12 cellular contexts compared by ENCODE assay signal in the genomic region with DNA sequence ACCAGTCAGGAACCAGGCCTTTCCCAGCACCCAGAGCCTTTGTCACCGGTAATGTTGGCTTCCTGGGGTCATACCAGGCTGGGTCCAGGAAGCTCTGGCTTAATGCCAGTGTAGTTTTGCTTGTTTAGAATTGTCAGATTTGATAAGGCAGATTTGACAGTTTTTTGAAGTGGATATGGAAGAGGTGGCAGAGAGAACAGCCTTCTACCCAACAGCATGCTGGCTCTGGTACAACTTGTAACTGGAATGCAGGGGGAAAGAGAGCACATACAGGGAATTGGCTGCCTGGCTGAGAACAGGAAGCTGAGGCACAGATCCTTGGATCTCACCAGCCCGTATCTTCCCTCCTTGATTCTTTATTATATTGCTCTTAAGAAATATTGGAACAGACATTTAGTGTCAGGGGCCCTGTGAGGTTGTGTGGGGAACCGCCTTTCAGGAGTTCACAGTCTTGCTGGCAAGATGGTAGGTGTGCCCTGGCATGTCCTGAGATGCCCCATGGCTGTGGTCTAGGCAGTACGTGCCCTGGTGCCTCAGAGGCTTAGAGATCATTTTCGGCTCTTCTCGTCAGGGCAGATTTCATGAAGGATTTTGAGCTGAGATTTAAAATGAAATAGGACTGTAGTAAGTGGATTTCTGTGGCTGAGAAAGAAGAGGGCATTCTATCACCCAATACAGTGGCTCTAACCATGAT.
DNase-seq lines count a peak whose midpoint lies in the region; ATAC-seq and TF ChIP-seq lines count a peak whose summit lies in the region.
"Had no signal": no experiment of that assay in that cellular context is flagged by ENCODE, and none has a peak within 500 bp of the region (broad histone marks: within the 10 kb centered on the region; RNA-seq: fewer than 3 reads in every experiment).

No MANE protein-coding gene starts in this region.

- TF ChIP-seq CTCF in GM23338 (conservative IDR thresholded peaks at IDR 0.05; ENCODE audit: low read depth in 2 of 2) = no peak
- TF ChIP-seq CTCF in ascending aorta (IDR thresholded peaks at IDR 0.05) = no peak
- no peak for TF ChIP-seq CTCF in heart right ventricle (IDR thresholded peaks at IDR 0.05)

- H3K27ac ChIP-seq in GM23338 (ENCODE audit: low read depth) (no peak overlapping the region), ascending aorta (peak overlapping the region; percentile 45 to 46), heart right ventricle (peak overlapping the region in 9 of 10 donors; percentile 19 to 78 (median 66)), skeletal muscle tissue (ENCODE audit: low read depth, low read length) (peak overlapping the region; percentile 83)
- H3K27ac ChIP-seq: SJSA1 had no signal

- 34 to 49% methylated on average over 6 of the region's 6 CpGs for WGBS in heart right ventricle, 2 donors

- H3K4me1 Mint-ChIP-seq in GM23338 = peaks cover 66% of the 10 kb centered on the region
- H3K4me1 Mint-ChIP-seq: activated CD4-positive, alpha-beta T cell treated with anti-CD3 and anti-CD28 coated beads, Interleukin-2, amount 10 ng/mL, durations not matched to agents 7 days and 5 days; activated naive CD4-positive, alpha-beta T cell treated with anti-CD3 and anti-CD28 coated beads, Interleukin-2, amount 50 U/mL, for 24 hours had no signal

- H4K20me1 ChIP-seq in GM23338 (replicated peaks; ENCODE audit: insufficient read depth) = no peaks in the 10 kb centered on the region

- H3K36me3 ChIP-seq in GM23338 (ENCODE audit: insufficient read depth) (no peaks in the 10 kb centered on the region), ascending aorta (no peaks in the 10 kb centered on the region), heart right ventricle (no peaks in the 10 kb centered on the region), skeletal muscle tissue (ENCODE audit: control insufficient read depth in 3 of 3, insufficient read depth in 3 of 3, low read length in 3 of 3) (no peaks in the 10 kb centered on the region)
- H3K36me3 ChIP-seq: SJSA1 had no signal

- 0 out of 3 replicates have a peak, but pooled peaks cover 5% of the 10 kb centered on the region for H3K36me3 Mint-ChIP-seq in GM23338 (ENCODE audit: low read depth)
- H3K36me3 Mint-ChIP-seq: activated naive CD4-positive, alpha-beta T cell treated with anti-CD3 and anti-CD28 coated beads, Interleukin-2, amount 50 U/mL, for 24 hours had no signal

- H3K4me3 Mint-ChIP-seq in GM23338 = no peak overlapping the region
- H3K4me3 Mint-ChIP-seq: activated CD4-positive, alpha-beta T cell treated with anti-CD3 and anti-CD28 coated beads, Interleukin-2, amount 10 ng/mL, durations not matched to agents 7 days and 5 days; activated naive CD4-positive, alpha-beta T cell treated with anti-CD3 and anti-CD28 coated beads, Interleukin-2, amount 50 U/mL, for 24 hours had no signal

- no peaks in the 10 kb centered on the region; the same call in 1 of the 2 replicates for H3K9me2 ChIP-seq in GM23338 (ENCODE audit: insufficient read depth)

- DNase-seq in GM23338 (ENCODE audit: low spot score) (no peak), ascending aorta (ENCODE audit: low spot score in 2 of 2) (no peak), heart right ventricle (no peak), OCI-M2 (lab: John Stamatoyannopoulos, UW; ENCODE audit: unreplicated experiment) (no peak)
- DNase-seq in stimulated activated naive CD4-positive, alpha-beta T cell (lab: John Stamatoyannopoulos, UW) = no peak
- DNase-seq: activated CD4-positive, alpha-beta T cell treated with anti-CD3 and anti-CD28 coated beads, Interleukin-2, amount 10 ng/mL, durations not matched to agents 7 days and 5 days; occipital lobe had no signal

- intact Hi-C loops in ascending aorta (cut with DNase I) (loop anchor here (2.0 to 5.0 kb wide), 6 partner anchors 34 to 344 kb away; a partner anchor contains a TSS), heart right ventricle (cut with DNase I) (loop anchor here in 9 of 10 donors (5.0 to 10.0 kb wide), 20 partner anchors 36 to 861 kb away; a partner anchor contains a TSS)

- no peak overlapping the region for H2AFZ ChIP-seq in GM23338

- H3K27me3 Mint-ChIP-seq in GM23338 (ENCODE audit: insufficient read depth, low read depth, poor library complexity) = peaks cover 10% of the 10 kb centered on the region

- H3K9me3 ChIP-seq in ascending aorta (no peaks in the 10 kb centered on the region), heart right ventricle (no peaks in the 10 kb centered on the region), skeletal muscle tissue (ENCODE audit: control insufficient read depth in 3 of 3, low read length in 3 of 3) (no peaks in the 10 kb centered on the region)
- H3K9me3 ChIP-seq: SJSA1 had no signal

- no peak overlapping the region for H3K4me3 ChIP-seq in GM23338
- no peak overlapping the region for H3K4me3 ChIP-seq in ascending aorta
- H3K4me3 ChIP-seq in heart right ventricle = no peak overlapping the region
- H3K4me3 ChIP-seq in skeletal muscle tissue (ENCODE audit: low read length in 3 of 3) = peak overlapping the region in 2 of 3 donors; percentile 20 to 29
- H3K4me3 ChIP-seq: SJSA1 had no signal

- peaks cover 79% of the 10 kb centered on the region for H3K79me2 ChIP-seq in GM23338 (replicated peaks; ENCODE audit: insufficient read depth)

- H3K27ac Mint-ChIP-seq in GM23338 = peak overlapping the region; percentile 34
- H3K27ac Mint-ChIP-seq: activated CD4-positive, alpha-beta T cell treated with anti-CD3 and anti-CD28 coated beads, Interleukin-2, amount 10 ng/mL, durations not matched to agents 7 days and 5 days; activated naive CD4-positive, alpha-beta T cell treated with anti-CD3 and anti-CD28 coated beads, Interleukin-2, amount 50 U/mL, for 24 hours had no signal

- H3F3A ChIP-seq in GM23338 (replicated peaks; ENCODE audit: low read depth) = no peaks in the 10 kb centered on the region

- H3K27me3 ChIP-seq in GM23338 (ENCODE audit: insufficient read depth) (no peaks in the 10 kb centered on the region), ascending aorta (no peaks in the 10 kb centered on the region), heart right ventricle (no peaks in the 10 kb centered on the region), skeletal muscle tissue (ENCODE audit: control insufficient read depth in 3 of 3, insufficient read depth in 3 of 3, low read length in 3 of 3) (no peaks in the 10 kb centered on the region)
- H3K27me3 ChIP-seq: SJSA1 had no signal

- H3K9ac ChIP-seq in skeletal muscle tissue (ENCODE audit: low read depth in 1 of 3, low read length in 3 of 3) = peak overlapping the region; percentile 8 to 66 (median 52)

- H3K4me1 ChIP-seq in GM23338 (ENCODE audit: insufficient read depth) = peaks cover 34% of the 10 kb centered on the region
- H3K4me1 ChIP-seq in ascending aorta = peaks cover 0 to 49% of the 10 kb centered on the region in 2 donors
- peaks cover 22 to 78% (median 67%) of the 10 kb centered on the region in 9 donors for H3K4me1 ChIP-seq in heart right ventricle
- peaks cover 56 to 58% (median 56%) of the 10 kb centered on the region in 3 donors for H3K4me1 ChIP-seq in skeletal muscle tissue (ENCODE audit: control insufficient read depth in 3 of 3, insufficient read depth in 3 of 3, low read length in 3 of 3)

- H3K4me2 ChIP-seq in GM23338 = no peak overlapping the region

- no peaks in the 10 kb centered on the region for H3K9me3 Mint-ChIP-seq in GM23338
- H3K9me3 Mint-ChIP-seq: activated CD4-positive, alpha-beta T cell treated with anti-CD3 and anti-CD28 coated beads, Interleukin-2, amount 10 ng/mL, durations not matched to agents 7 days and 5 days; activated naive CD4-positive, alpha-beta T cell treated with anti-CD3 and anti-CD28 coated beads, Interleukin-2, amount 50 U/mL, for 24 hours had no signal

- no peak for ATAC-seq in GM23338
- peak in 6 of 8 donors; percentile 41 to 46 (median 44) for ATAC-seq in heart right ventricle
- no peak for ATAC-seq in GM21447 (IDR thresholded peaks at IDR 0.05; ENCODE audit: unreplicated experiment)
- no peak for ATAC-seq in HG03196 (IDR thresholded peaks at IDR 0.05; ENCODE audit: unreplicated experiment)

TF ChIP-seq in GM23338, 12 proteins besides CTCF, POLR2A, EP300 and RAD21 (continues in another document):
- TF ChIP-seq, protein P1, sequence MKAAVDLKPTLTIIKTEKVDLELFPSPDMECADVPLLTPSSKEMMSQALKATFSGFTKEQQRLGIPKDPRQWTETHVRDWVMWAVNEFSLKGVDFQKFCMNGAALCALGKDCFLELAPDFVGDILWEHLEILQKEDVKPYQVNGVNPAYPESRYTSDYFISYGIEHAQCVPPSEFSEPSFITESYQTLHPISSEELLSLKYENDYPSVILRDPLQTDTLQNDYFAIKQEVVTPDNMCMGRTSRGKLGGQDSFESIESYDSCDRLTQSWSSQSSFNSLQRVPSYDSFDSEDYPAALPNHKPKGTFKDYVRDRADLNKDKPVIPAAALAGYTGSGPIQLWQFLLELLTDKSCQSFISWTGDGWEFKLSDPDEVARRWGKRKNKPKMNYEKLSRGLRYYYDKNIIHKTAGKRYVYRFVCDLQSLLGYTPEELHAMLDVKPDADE (IDR thresholded peaks at IDR 0.05) = no peak
- TF ChIP-seq NANOG (IDR thresholded peaks at IDR 0.05; ENCODE audit: borderline replicate concordance) (no peak), ZNF331 (CRISPR knock-in tag; IDR thresholded peaks at IDR 0.05; ENCODE audit: low read depth) (no peak), EZH2 (IDR thresholded peaks at IDR 0.05; ENCODE audit: low read depth, unreplicated experiment) (no peak), ZNF114 (CRISPR knock-in tag; IDR thresholded peaks at IDR 0.05) (no peak), CREB1 (CRISPR knock-in tag; IDR thresholded peaks at IDR 0.05; ENCODE audit: low read depth) (no peak)

Comparison
In these comparisons a context has a peak if more than half of its experiments do, and no peak if none do; other contexts are left out.
1. ATAC-seq: peak in heart right ventricle (6 of 8); none in GM23338 (single experiment), GM21447 (single experiment) and HG03196 (single experiment).
2. H3K4me3 ChIP-seq: peak in skeletal muscle tissue (2 of 3); none in GM23338 (single experiment), ascending aorta (0 of 2) and heart right ventricle (0 of 10).